Comparison of ENCODE assay signal across 9 cellular contexts in the genomic region with DNA sequence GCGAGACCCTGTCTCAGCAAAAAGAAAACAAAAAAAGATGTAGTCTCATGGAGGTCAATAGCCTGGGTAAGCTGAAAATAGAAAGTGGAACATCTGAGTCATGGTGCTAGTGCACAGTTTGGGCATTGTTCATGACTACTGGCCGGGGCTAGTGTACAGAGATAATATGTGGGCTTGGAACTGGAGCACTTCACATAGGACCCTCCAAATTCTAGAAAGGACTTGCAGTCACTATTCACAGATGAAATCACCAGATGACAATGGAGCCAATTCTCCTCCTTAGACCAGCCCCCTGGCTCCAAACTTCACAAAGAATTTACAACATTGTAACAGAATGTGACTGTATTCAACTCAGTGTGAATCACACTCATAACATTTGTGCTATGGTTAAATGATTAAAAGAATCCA.
DNase-seq lines count a peak whose midpoint lies in the region; ATAC-seq lines count a peak whose summit lies in the region.
"Had no signal": no experiment of that assay in that cellular context is flagged by ENCODE, and none has a peak within 500 bp of the region (broad histone marks: within the 10 kb centered on the region; RNA-seq: fewer than 3 reads in every experiment).

No MANE protein-coding gene starts in this region.

- H3K36me3 Mint-ChIP-seq in activated CD8-positive, alpha-beta memory T cell treated with anti-CD3 and anti-CD28 coated beads, Interleukin-2, amount 10 ng/mL, durations not matched to agents 7 days and 5 days = no peaks in the 10 kb centered on the region
- H3K36me3 Mint-ChIP-seq in T-cell = no peaks in the 10 kb centered on the region

- no peak overlapping the region for H3K27ac Mint-ChIP-seq in activated CD8-positive, alpha-beta memory T cell treated with anti-CD3 and anti-CD28 coated beads, Interleukin-2, amount 10 ng/mL, durations not matched to agents 7 days and 5 days
- H3K27ac Mint-ChIP-seq in T-cell = no peak overlapping the region

- CTCF ChIA-PET in activated CD8-positive, alpha-beta memory T cell treated with anti-CD3 and anti-CD28 coated beads, Interleukin-2, amount 10 ng/mL, durations not matched to agents 7 days and 5 days (lab: Charles Lee) = no interaction called here
- CTCF ChIA-PET in T-cell (lab: Charles Lee) = no interaction called here

- ATAC-seq in activated CD8-positive, alpha-beta memory T cell treated with anti-CD3 and anti-CD28 coated beads, Interleukin-2, amount 10 ng/mL, durations not matched to agents 7 days and 5 days = no peak
- ATAC-seq in T-cell (replicated peaks in 1 of 4) = no peak
- ATAC-seq: stimulated activated naive CD8-positive, alpha-beta T cell treated with anti-CD3 and anti-CD28 coated beads, Interleukin-15, Interleukin-2, amounts not matched to agents 100 U/mL and 50 U/mL, for 24 hours had no signal

- H3K4me1 Mint-ChIP-seq in activated CD8-positive, alpha-beta memory T cell treated with anti-CD3 and anti-CD28 coated beads, Interleukin-2, amount 10 ng/mL, durations not matched to agents 7 days and 5 days = no peaks in the 10 kb centered on the region
- H3K4me1 Mint-ChIP-seq in T-cell = no peaks in the 10 kb centered on the region

- no peaks in the 10 kb centered on the region for H3K9me3 Mint-ChIP-seq in activated CD8-positive, alpha-beta memory T cell treated with anti-CD3 and anti-CD28 coated beads, Interleukin-2, amount 10 ng/mL, durations not matched to agents 7 days and 5 days (ENCODE audit: low read depth)
- no peaks in the 10 kb centered on the region for H3K9me3 Mint-ChIP-seq in T-cell

- in situ Hi-C loops in Caki2 (cut with HindIII; ENCODE audit: low pct_unique_long_range_greater_than_20kb, low sequenced_read_pairs) (no loop called here), SK-MEL-5 (cut with HindIII; ENCODE audit: low pct_unique_long_range_greater_than_20kb, low sequenced_read_pairs) (no loop called here)

- H3K27me3 Mint-ChIP-seq in activated CD8-positive, alpha-beta memory T cell treated with anti-CD3 and anti-CD28 coated beads, Interleukin-2, amount 10 ng/mL, durations not matched to agents 7 days and 5 days = no peaks in the 10 kb centered on the region
- H3K27me3 Mint-ChIP-seq in T-cell = no peaks in the 10 kb centered on the region

- H3K4me3 Mint-ChIP-seq in activated CD8-positive, alpha-beta memory T cell treated with anti-CD3 and anti-CD28 coated beads, Interleukin-2, amount 10 ng/mL, durations not matched to agents 7 days and 5 days = no peak overlapping the region
- no peak overlapping the region for H3K4me3 Mint-ChIP-seq in T-cell

- POLR2A ChIA-PET in T-cell (lab: Charles Lee) = no interaction called here

- DNase-seq in Caki2 (ENCODE audit: low read depth) (peak; percentile 82), HCEC 1CT (peak; percentile 37), SK-MEL-5 (ENCODE audit: low read depth, low spot score) (peak; percentile 65), islet precursor cell (peak; percentile 52), T-cell (no peak), NCI-H1694 treated with DMSO at 0.1 percent for 48 hours (lab: John Stamatoyannopoulos, UW) (no peak)
- no peak for DNase-seq in activated CD8-positive, alpha-beta memory T cell treated with anti-CD3 and anti-CD28 coated beads, Interleukin-2, amount 10 ng/mL, durations not matched to agents 7 days and 5 days
- DNase-seq in stimulated activated CD4-positive, alpha-beta T cell treated with anti-CD3 and anti-CD28 coated beads, Interleukin-4, amount 100 ng/mL, for 24 hours = no peak
- DNase-seq: stimulated activated naive CD8-positive, alpha-beta T cell treated with anti-CD3 and anti-CD28 coated beads, Interleukin-15, Interleukin-2, amounts not matched to agents 100 U/mL and 50 U/mL, for 24 hours had no signal

Comparison
In these comparisons a context has a peak if more than half of its experiments do, and no peak if none do; other contexts are left out.
1. DNase-seq: peak in Caki2 (single experiment), HCEC 1CT (single experiment), SK-MEL-5 (single experiment) and islet precursor cell (single experiment); none in activated CD8-positive, alpha-beta memory T cell treated with anti-CD3 and anti-CD28 coated beads, Interleukin-2, amount 10 ng/mL, durations not matched to agents 7 days and 5 days (single experiment), T-cell (0 of 34), NCI-H1694 treated with DMSO at 0.1 percent for 48 hours (single experiment) and stimulated activated CD4-positive, alpha-beta T cell treated with anti-CD3 and anti-CD28 coated beads, Interleukin-4, amount 100 ng/mL, for 24 hours (single experiment).